Comparison of ENCODE assay signal across 24 cellular contexts in the genomic region with DNA sequence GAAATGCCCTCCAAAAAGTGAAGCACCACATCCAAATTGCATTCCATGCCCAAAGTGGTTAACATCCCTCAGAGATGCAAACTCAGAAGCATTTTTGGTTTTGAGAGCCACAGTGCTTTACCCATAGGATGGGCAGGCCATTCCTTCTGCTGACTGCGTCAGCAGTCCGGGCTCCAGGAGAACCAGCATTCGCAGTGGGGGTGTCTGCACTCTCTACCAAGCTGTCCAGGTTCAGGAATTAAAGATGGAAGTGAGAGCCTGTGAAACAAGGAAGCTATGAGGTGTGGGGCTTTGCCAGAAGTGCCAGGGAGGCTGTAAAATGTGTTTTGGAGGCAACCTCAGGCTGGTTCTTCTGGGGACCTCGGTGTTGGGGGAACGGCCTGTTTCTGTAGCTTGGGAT.
"Had no signal": no experiment of that assay in that cellular context is flagged by ENCODE, and none has a peak within 500 bp of the region (broad histone marks: within the 10 kb centered on the region; RNA-seq: fewer than 3 reads in every experiment).

No MANE protein-coding gene starts in this region.

- H3K4me1 Mint-ChIP-seq: naive thymus-derived CD8-positive, alpha-beta T cell; stimulated activated naive B cell treated with anti-CD40 and anti-IgM and Interleukin-4, amounts not matched to agents 10 μg/mL and 1 μg/mL and 100 μg/mL, for 72 hours had no signal

- ATAC-seq: gastroesophageal sphincter; left lobe of liver; mucosa of descending colon; naive thymus-derived CD8-positive, alpha-beta T cell; psoas muscle; right lobe of liver; stimulated activated naive B cell treated with anti-CD40 and anti-IgM and Interleukin-4, amounts not matched to agents 10 μg/mL and 1 μg/mL and 100 μg/mL, for 72 hours had no signal

- H3K36me3 Mint-ChIP-seq: naive thymus-derived CD8-positive, alpha-beta T cell; stimulated activated naive B cell treated with anti-CD40 and anti-IgM and Interleukin-4, amounts not matched to agents 10 μg/mL and 1 μg/mL and 100 μg/mL, for 72 hours had no signal

- H3K9ac ChIP-seq: parathyroid adenoma had no signal

- H3K36me3 ChIP-seq: esophagus muscularis mucosa, gastroesophageal sphincter, right lobe of liver, spleen, stomach, thoracic aorta had no signal

- H3K27me3 ChIP-seq: esophagus muscularis mucosa, gastroesophageal sphincter, right lobe of liver, stomach had no signal

- H3K27ac Mint-ChIP-seq: naive thymus-derived CD8-positive, alpha-beta T cell; stimulated activated naive B cell treated with anti-CD40 and anti-IgM and Interleukin-4, amounts not matched to agents 10 μg/mL and 1 μg/mL and 100 μg/mL, for 72 hours had no signal

- H2AFZ ChIP-seq: parathyroid adenoma had no signal

- H3K9me3 ChIP-seq: esophagus muscularis mucosa, gastroesophageal sphincter, mucosa of descending colon, psoas muscle, right lobe of liver, spleen, stomach, thoracic aorta had no signal

- H3K9me3 Mint-ChIP-seq: naive thymus-derived CD8-positive, alpha-beta T cell; stimulated activated naive B cell treated with anti-CD40 and anti-IgM and Interleukin-4, amounts not matched to agents 10 μg/mL and 1 μg/mL and 100 μg/mL, for 72 hours had no signal

- H3K4me3 ChIP-seq: coronary artery, esophagus muscularis mucosa, gastroesophageal sphincter, mucosa of descending colon, psoas muscle, right lobe of liver, spleen, stomach, thoracic aorta had no signal

- H3K4me1 ChIP-seq: right lobe of liver had no signal

- H3K27ac ChIP-seq: coronary artery, epithelial cell of prostate, esophagus muscularis mucosa, gastroesophageal sphincter, parathyroid adenoma, psoas muscle, right lobe of liver, spleen, stomach, thoracic aorta had no signal

- H3K4me3 Mint-ChIP-seq: naive thymus-derived CD8-positive, alpha-beta T cell; stimulated activated naive B cell treated with anti-CD40 and anti-IgM and Interleukin-4, amounts not matched to agents 10 μg/mL and 1 μg/mL and 100 μg/mL, for 72 hours had no signal

- DNase-seq: effector memory CD4-positive, alpha-beta T cell; glutamatergic neuron; islet precursor cell; mammary epithelial cell; mucosa of descending colon; naive thymus-derived CD8-positive, alpha-beta T cell; psoas muscle; retina; right lobe of liver; spleen; stimulated activated CD4-positive, alpha-beta T cell treated with anti-CD3 and anti-CD28 coated beads, Interleukin-15, amount 100 ng/mL, for 24 hours; stimulated activated CD4-positive, alpha-beta T cell treated with anti-CD3 and anti-CD28 coated beads, Interleukin-1b, Interleukin-23, amount 100 ng/mL, for 48 hours; stimulated activated CD4-positive, alpha-beta T cell treated with anti-CD3 and anti-CD28 coated beads, Interleukin-4, amount 100 ng/mL, for 24 hours; stimulated activated naive B cell treated with anti-CD40 and anti-IgM and Interleukin-4, amounts not matched to agents 10 μg/mL and 1 μg/mL and 100 μg/mL, for 72 hours; stomach; substantia nigra; trophoblast cell had no signal
